9 cellular contexts compared by ENCODE assay signal in the genomic region with DNA sequence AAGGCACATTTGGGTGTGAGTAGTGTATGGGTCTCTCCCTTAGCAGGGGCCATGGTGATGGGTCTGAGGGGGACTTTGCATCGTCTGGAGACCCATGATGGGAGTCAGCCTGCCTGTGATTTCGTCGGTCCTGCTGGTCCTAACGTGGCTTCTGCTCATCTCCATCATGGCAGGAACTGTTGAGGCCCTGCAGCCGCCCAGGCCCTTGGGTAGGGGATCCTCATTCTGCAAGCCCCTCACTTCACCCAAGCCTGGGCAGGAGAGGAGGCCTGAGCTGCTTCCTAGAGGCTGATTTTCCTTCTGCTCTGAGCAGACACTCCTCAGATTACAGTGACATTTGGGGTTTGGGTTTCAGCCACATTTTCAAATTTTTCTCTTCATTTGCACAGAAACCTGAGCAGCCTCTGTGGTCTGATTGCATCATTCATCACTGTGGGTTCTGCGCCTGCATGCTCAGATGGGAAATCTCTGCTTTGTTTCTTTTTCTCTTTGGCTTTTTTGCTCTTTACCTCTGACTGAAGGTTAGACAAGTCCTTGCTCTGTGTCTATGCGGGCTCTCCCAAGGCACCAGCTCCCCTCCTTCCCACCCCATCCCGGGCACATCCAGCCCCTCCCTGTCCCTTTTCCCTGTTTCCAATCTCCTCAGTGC.
A peak's percentile ranks its signal among the peaks of the same experiment; 100 is the strongest.
DNase-seq lines count a peak whose midpoint lies in the region; ATAC-seq and TF ChIP-seq lines count a peak whose summit lies in the region.
"Had no signal": no experiment of that assay in that cellular context is flagged by ENCODE, and none has a peak within 500 bp of the region (broad histone marks: within the 10 kb centered on the region; RNA-seq: fewer than 3 reads in every experiment).

No MANE protein-coding gene starts in this region.

- intact Hi-C loops in Right ventricle myocardium superior (cut with DNase I): no loop called here
- intact Hi-C loops in heart right ventricle (cut with DNase I): no loop called here

- H3K4me1 ChIP-seq in heart right ventricle: peaks cover 0 to 26% (median 0%) of the 10 kb centered on the region in 9 donors
- H3K4me1 ChIP-seq: right lobe of liver had no signal

- H3K4me3 ChIP-seq in heart right ventricle (no peak overlapping the region), fibroblast of mammary gland (ENCODE audit: control insufficient read depth, low read depth, low read length) (no peak overlapping the region)
- H3K4me3 ChIP-seq: right lobe of liver had no signal

- no peak for TF ChIP-seq CTCF in heart right ventricle (IDR thresholded peaks at IDR 0.05)
- no peak for TF ChIP-seq CTCF in fibroblast of mammary gland (conservative IDR thresholded peaks at IDR 0.05; ENCODE audit: control insufficient read depth, insufficient read depth, low read depth, low read length)

- no peaks in the 10 kb centered on the region for H3K36me3 ChIP-seq in heart right ventricle
- H3K36me3 ChIP-seq: right lobe of liver had no signal

- H3K27me3 ChIP-seq in heart right ventricle: peaks cover 0 to 8% (median 0%) of the 10 kb centered on the region in 7 donors
- H3K27me3 ChIP-seq: right lobe of liver had no signal

- DNase-seq in Right ventricle myocardium superior (no peak), heart right ventricle (no peak), NCI-H2107 treated with DMSO at 0.1 percent for 48 hours (lab: John Stamatoyannopoulos, UW; ENCODE audit: unreplicated experiment) (peak; percentile 95), fibroblast of mammary gland (ENCODE audit: low read depth) (peak; percentile 92), NCI-H1417 treated with DMSO at 0.1 percent for 48 hours (lab: John Stamatoyannopoulos, UW) (no peak), HuH-7.5 (ENCODE audit: low spot score) (no peak), NCI-H1105 treated with DMSO at 0.1 percent for 48 hours (lab: John Stamatoyannopoulos, UW) (no peak)

- no peaks in the 10 kb centered on the region for H3K9me3 ChIP-seq in heart right ventricle
- H3K9me3 ChIP-seq: right lobe of liver had no signal

- 80 to 84% methylated on average over 8 of the region's 8 CpGs for WGBS in heart right ventricle, 2 donors

- ATAC-seq in Right ventricle myocardium superior (ENCODE audit: poor library complexity) (peak; percentile 10), heart right ventricle (no peak), HG02884 (IDR thresholded peaks at IDR 0.05; ENCODE audit: unreplicated experiment) (peak; percentile 89)
- ATAC-seq: right lobe of liver had no signal

- peak overlapping the region in 1 of 10 donors; percentile 31 for H3K27ac ChIP-seq in heart right ventricle
- H3K27ac ChIP-seq: right lobe of liver had no signal

Comparison
In these comparisons a context has a peak if more than half of its experiments do, and no peak if none do; other contexts are left out.
1. ATAC-seq: peak in Right ventricle myocardium superior (single experiment) and HG02884 (single experiment); none in heart right ventricle (0 of 8).
2. DNase-seq: peak in NCI-H2107 treated with DMSO at 0.1 percent for 48 hours (single experiment) and fibroblast of mammary gland (single experiment); none in Right ventricle myocardium superior (single experiment), heart right ventricle (0 of 2), NCI-H1417 treated with DMSO at 0.1 percent for 48 hours (single experiment), HuH-7.5 (single experiment) and NCI-H1105 treated with DMSO at 0.1 percent for 48 hours (single experiment).